In the genomic region with DNA sequence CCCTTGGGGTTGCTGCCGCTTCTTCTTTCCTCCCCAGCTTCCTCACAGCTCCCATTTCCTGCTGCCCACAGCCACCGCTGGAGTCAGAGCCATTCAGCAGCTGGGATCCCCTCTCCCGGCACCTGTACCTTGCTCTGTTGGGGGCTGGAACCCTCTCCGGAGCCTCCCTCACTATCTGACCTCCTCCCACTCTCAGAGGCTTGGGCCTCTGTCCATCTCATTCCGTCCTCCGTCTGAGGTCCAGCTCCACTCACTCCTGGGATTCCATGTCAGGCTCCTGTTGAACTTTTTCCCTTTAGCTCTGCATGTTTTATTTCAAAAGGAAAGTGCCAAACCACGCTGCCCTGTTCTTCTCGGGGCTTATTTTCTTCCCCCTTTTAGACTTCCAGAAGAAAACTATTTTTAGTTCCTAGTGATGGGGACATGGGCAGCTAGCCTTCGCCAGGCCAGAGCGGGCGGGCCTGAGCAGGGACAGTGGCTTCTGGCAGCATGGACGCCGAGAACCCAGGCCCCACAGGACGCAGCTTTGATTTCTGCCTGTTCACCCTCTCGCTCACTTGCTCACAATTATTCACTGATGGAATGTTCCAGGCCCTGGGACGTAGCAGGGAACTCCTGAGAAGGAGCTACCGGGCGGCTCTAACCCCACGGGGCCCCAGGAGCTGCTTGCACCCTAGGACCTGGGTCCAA, we compare ENCODE assay signal across 12 cellular contexts.
DNase-seq lines count a peak whose midpoint lies in the region; ATAC-seq and TF ChIP-seq lines count a peak whose summit lies in the region.
"Had no signal": no experiment of that assay in that cellular context is flagged by ENCODE, and none has a peak within 500 bp of the region (broad histone marks: within the 10 kb centered on the region; RNA-seq: fewer than 3 reads in every experiment).

No MANE protein-coding gene starts in this region.

- peaks cover 23% of the 10 kb centered on the region for H3K36me3 ChIP-seq in mesodermal cell (ENCODE audit: control insufficient read depth, insufficient read depth, low read length)
- peaks cover 0 to 84% (median 44%) of the 10 kb centered on the region in 5 donors for H3K36me3 ChIP-seq in subcutaneous abdominal adipose tissue (ENCODE audit: control insufficient read depth in 5 of 5, insufficient read depth in 5 of 5, low read length in 5 of 5)

- no peak overlapping the region for H2AK5ac ChIP-seq in H9 (ENCODE audit: insufficient read length, low read length)

- H3K4me1 ChIP-seq in H9 (ENCODE audit: insufficient read depth, low read length), result no peaks in the 10 kb centered on the region
- peaks cover 14% of the 10 kb centered on the region for H3K4me1 ChIP-seq in mesodermal cell (ENCODE audit: control insufficient read depth, insufficient read depth, low read length, poor library complexity, severe bottlenecking)
- peaks cover 0 to 72% (median 25%) of the 10 kb centered on the region in 5 donors for H3K4me1 ChIP-seq in subcutaneous abdominal adipose tissue (ENCODE audit: control insufficient read depth in 5 of 5, insufficient read depth in 5 of 5, low read length in 5 of 5)

- H4K8ac ChIP-seq in H9 (replicated peaks; ENCODE audit: insufficient read length, low read depth, low read length), result no peak overlapping the region

- H3K9me3 Mint-ChIP-seq in H9, result no peaks in the 10 kb centered on the region

- no peak overlapping the region for H2BK15ac ChIP-seq in H9 (ENCODE audit: low read depth, low read length)

- no peaks in the 10 kb centered on the region for H3K9me3 ChIP-seq in H9 (ENCODE audit: control insufficient read depth, low read depth, low read length)
- no peaks in the 10 kb centered on the region for H3K9me3 ChIP-seq in mesodermal cell (ENCODE audit: control insufficient read depth, low read length)
- no peaks in the 10 kb centered on the region for H3K9me3 ChIP-seq in subcutaneous abdominal adipose tissue (ENCODE audit: control insufficient read depth in 5 of 5, low read length in 5 of 5)

- peaks cover 7 to 37% (median 18%) of the 10 kb centered on the region in 3 experiments; a peak in 6 of 7 replicates for H3K36me3 Mint-ChIP-seq in H9 (ENCODE audit: insufficient read depth in 1 of 3, low read depth in 3 of 3)
- H3K36me3 Mint-ChIP-seq: activated naive CD8-positive, alpha-beta T cell; CD4-positive, CD25-positive, alpha-beta regulatory T cell had no signal

- TF ChIP-seq CTCF in H9 (conservative IDR thresholded peaks at IDR 0.05) (no peak), dorsolateral prefrontal cortex (IDR thresholded peaks at IDR 0.05 in 54 of 56, conservative IDR thresholded peaks at IDR 0.05 in 2 of 56; ENCODE audit: low read depth in 1 of 56, partially characterized antibody in 56 of 56) (no peak)

- H3T11ph ChIP-seq in H9 (ENCODE audit: low read length), result no peak overlapping the region

- ATAC-seq in GM21717 (IDR thresholded peaks at IDR 0.05; ENCODE audit: unreplicated experiment), result no peak

- H3K4me1 Mint-ChIP-seq in H9, result no peaks in the 10 kb centered on the region
- H3K4me1 Mint-ChIP-seq: CD4-positive, CD25-positive, alpha-beta regulatory T cell had no signal

- H3K27me3 ChIP-seq in H9 (ENCODE audit: insufficient read depth, low read length) (no peaks in the 10 kb centered on the region), dorsolateral prefrontal cortex (no peaks in the 10 kb centered on the region), subcutaneous abdominal adipose tissue (ENCODE audit: control insufficient read depth in 5 of 5, insufficient read depth in 4 of 5, low read length in 5 of 5) (peaks cover 0 to 3% (median 0%) of the 10 kb centered on the region in 5 donors)

- no peak overlapping the region for H2BK120ac ChIP-seq in H9 (ENCODE audit: low read depth, low read length, poor library complexity, severe bottlenecking)

- no peak overlapping the region for H2BK20ac ChIP-seq in H9 (ENCODE audit: low read depth, low read length, poor library complexity, severe bottlenecking)

- H3K4me2 ChIP-seq in H9 (ENCODE audit: insufficient read depth, insufficient read length, low read length), result no peak overlapping the region

- H4K20me1 ChIP-seq in H9 (ENCODE audit: control insufficient read depth, insufficient read depth, insufficient read length), result no peaks in the 10 kb centered on the region

- H3K56ac ChIP-seq in H9 (ENCODE audit: insufficient read length, low read depth, low read length), result no peak overlapping the region

- no peaks in the 10 kb centered on the region for H3K79me1 ChIP-seq in H9 (ENCODE audit: insufficient read depth, low read depth, low read length, poor library complexity, severe bottlenecking)

- H3K4me3 Mint-ChIP-seq in H9, result no peak overlapping the region
- H3K4me3 Mint-ChIP-seq: activated naive CD8-positive, alpha-beta T cell; CD4-positive, CD25-positive, alpha-beta regulatory T cell had no signal

- no peak overlapping the region for H2AFZ ChIP-seq in H9 (ENCODE audit: low read length)

- H3K27ac ChIP-seq in H9 (ENCODE audit: insufficient read length, low read depth, low read length) (no peak overlapping the region), dorsolateral prefrontal cortex (peak overlapping the region in 51 of 59 donors; percentile 3 to 82 (median 63)), mesodermal cell (ENCODE audit: low read depth, low read length, severe bottlenecking) (peak overlapping the region; percentile 23), subcutaneous abdominal adipose tissue (ENCODE audit: low read depth, low read length) (no peak overlapping the region)

- H4K91ac ChIP-seq in H9 (ENCODE audit: insufficient read length, low read depth, low read length), result no peak overlapping the region

- WGBS in H9 (ENCODE audit: extremely low coverage, insufficient read length, low lambda C conversion rate), result no CpG with 5 or more reads among the region's 19 CpGs
- 93 to 95% methylated on average over 16 to 17 of the region's 19 CpGs for WGBS in mesodermal cell (ENCODE audit: insufficient coverage in 2 of 2), 2 experiments

- no peak overlapping the region for H3K18ac ChIP-seq in H9 (ENCODE audit: insufficient read length, low read depth, low read length)

- H3K27me3 Mint-ChIP-seq in H9 (ENCODE audit: low read depth), result peaks cover 1% of the 10 kb centered on the region; the same call in 1 of the 2 replicates
- H3K27me3 Mint-ChIP-seq: activated naive CD8-positive, alpha-beta T cell had no signal

- DNase-seq in H9, result no peak
- no peak for DNase-seq in dorsolateral prefrontal cortex
- no peak for DNase-seq in superior temporal gyrus (ENCODE audit: extremely low spot score)
- no peak for DNase-seq in NCI-H446 treated with DMSO at 0.1 percent for 48 hours (lab: John Stamatoyannopoulos, UW)
- DNase-seq in mucosa of gallbladder (ENCODE audit: low spot score), result no peak
- DNase-seq: CD4-positive, CD25-positive, alpha-beta regulatory T cell; effector CD8-positive, alpha-beta T cell; GF-D8 had no signal

- no peak overlapping the region for H2BK5ac ChIP-seq in H9 (ENCODE audit: insufficient read length, low read length)

- intact Hi-C loops in dorsolateral prefrontal cortex (cut with DNase I), result no loop called here

- no peak overlapping the region for H3K4ac ChIP-seq in H9 (ENCODE audit: low read depth, low read length)

- H3K4me3 ChIP-seq in dorsolateral prefrontal cortex (peak overlapping the region in 41 of 59 donors; percentile 2 to 54 (median 34)), mesodermal cell (ENCODE audit: extremely low read depth, insufficient read depth, low read length, poor library complexity, severe bottlenecking) (no peak overlapping the region), subcutaneous abdominal adipose tissue (ENCODE audit: low read depth in 1 of 5, low read length in 5 of 5) (peak overlapping the region; percentile 39 to 60 (median 39))

- no peaks in the 10 kb centered on the region for H3K79me2 ChIP-seq in H9 (ENCODE audit: insufficient read depth, low read length)

- H3K23me2 ChIP-seq in H9 (ENCODE audit: insufficient read length, low read depth, low read length, poor library complexity, severe bottlenecking), result no peaks in the 10 kb centered on the region

- no peak overlapping the region for H3K23ac ChIP-seq in H9 (ENCODE audit: insufficient read length, low read depth, low read length)

- H4K5ac ChIP-seq in H9 (ENCODE audit: insufficient read length, low read depth, low read length), result no peak overlapping the region

- no peak overlapping the region; the same call in 1 of the 2 replicates for H3K14ac ChIP-seq in H9 (ENCODE audit: insufficient read depth, low read length)

- no peak overlapping the region for H3K9ac ChIP-seq in H9 (ENCODE audit: extremely low read depth, insufficient read length, low read length)
- H3K9ac ChIP-seq in subcutaneous abdominal adipose tissue (ENCODE audit: low read length in 5 of 5), result peak overlapping the region in 3 of 5 donors; percentile 31 to 52 (median 35)

- H2BK12ac ChIP-seq in H9 (ENCODE audit: insufficient read length, low read depth, low read length), result no peak overlapping the region

- peak overlapping the region; percentile 14 to 72 (median 71); a peak in 5 of 7 replicates for H3K27ac Mint-ChIP-seq in H9
- H3K27ac Mint-ChIP-seq: activated naive CD8-positive, alpha-beta T cell; CD4-positive, CD25-positive, alpha-beta regulatory T cell had no signal

Comparison
In these comparisons a context has a peak if more than half of its experiments do, and no peak if none do; other contexts are left out.
1. H3K27ac ChIP-seq: peak in dorsolateral prefrontal cortex (51 of 59) and mesodermal cell (single experiment); none in H9 (single experiment) and subcutaneous abdominal adipose tissue (single experiment).